14 cellular contexts compared by ENCODE assay signal in genomic region chr15:95799286-95800187, GRCh38.
DNase-seq lines count a peak whose midpoint lies in the region; TF ChIP-seq lines count a peak whose summit lies in the region.
"Had no signal": no experiment of that assay in that cellular context is flagged by ENCODE, and none has a peak within 500 bp of the region (broad histone marks: within the 10 kb centered on the region; RNA-seq: fewer than 3 reads in every experiment).

No MANE protein-coding gene starts in this region.

- H3K4me1 ChIP-seq in mammary epithelial cell (ENCODE audit: insufficient read depth, low read length), result peaks cover 9% of the 10 kb centered on the region

- H3K9me3 ChIP-seq in mammary epithelial cell (replicated peaks; ENCODE audit: insufficient read depth, low read length) (no peaks in the 10 kb centered on the region), WERI-Rb-1 (ENCODE audit: severe bottlenecking) (no peaks in the 10 kb centered on the region)
- H3K9me3 ChIP-seq: thoracic aorta had no signal

- dilution Hi-C loops in mammary epithelial cell (cut with HindIII; ENCODE audit: low sequenced_read_pairs), result no loop called here

- CTCF ChIA-PET in mammary epithelial cell (lab: Charles Lee; ENCODE audit: low non-redundant PET), result interaction anchor here (0.6 kb wide), 1 partner anchor 555 kb away, joined by 3 read pairs; no protein-coding TSS in a partner anchor

- WGBS in mammary epithelial cell (ENCODE audit: low coverage, missing lambda C conversion rate), result 84% methylated on average over 12 of the region's 12 CpGs

- BruUV-seq in mammary epithelial cell (replicated peaks; lab: Mats Ljungman, UMichigan), result no TSS peak

- TF ChIP-seq CTCF in AG09319 (IDR thresholded peaks at IDR 0.05; ENCODE audit: low read depth, low read length) (no peak), mammary epithelial cell (conservative IDR thresholded peaks at IDR 0.05 in 1 of 2, IDR thresholded peaks at IDR 0.05 in 1 of 2; ENCODE audit: extremely low read depth in 1 of 2, insufficient read depth in 1 of 2, low read depth in 1 of 2, low read length in 2 of 2) (no peak), WERI-Rb-1 (IDR thresholded peaks at IDR 0.05; ENCODE audit: low read depth, low read length) (no peak)

- no peaks in the 10 kb centered on the region for H3K79me2 ChIP-seq in mammary epithelial cell (ENCODE audit: insufficient read depth, low read length)

- DNase-seq in AG09319 (ENCODE audit: extremely low read depth, low read depth), result peak; percentile 32
- peak; percentile 83 for DNase-seq in HT1080 (ENCODE audit: low read depth)
- peak; percentile 87 for DNase-seq in mammary epithelial cell
- peak; percentile 97 for DNase-seq in kidney tubule cell (ENCODE audit: low spot score)
- DNase-seq in stimulated activated CD4-positive, alpha-beta T cell treated with anti-CD3 and anti-CD28 coated beads, Interleukin-4, amount 100 ng/mL, for 4 hours, result no peak
- no peak for DNase-seq in WERI-Rb-1
- DNase-seq in NCI-H1092 treated with DMSO at 0.1 percent for 48 hours (lab: John Stamatoyannopoulos, UW), result no peak
- no peak for DNase-seq in OCI-M2 (lab: John Stamatoyannopoulos, UW; ENCODE audit: unreplicated experiment)
- DNase-seq: activated T-cell treated with anti-CD3 and anti-CD28 coated beads for 4 hours; Calu3; caudate nucleus; NCI-H1092; stimulated activated CD4-positive, alpha-beta T cell treated with anti-CD3 and anti-CD28 coated beads, Interleukin-4, amount 100 ng/mL, for 24 hours had no signal

- H3K27ac ChIP-seq in mammary epithelial cell (ENCODE audit: insufficient read depth, low read depth, low read length) (peak overlapping the region; percentile 17), WERI-Rb-1 (no peak overlapping the region)
- H3K27ac ChIP-seq: thoracic aorta had no signal

- H3K4me3 ChIP-seq in mammary epithelial cell (replicated peaks in 1 of 3; ENCODE audit: insufficient read depth in 1 of 3, low read depth in 2 of 3, low read length in 3 of 3) (no peak overlapping the region), WERI-Rb-1 (ENCODE audit: low read depth, low read length) (no peak overlapping the region)
- H3K4me3 ChIP-seq: thoracic aorta had no signal

- H3K9ac ChIP-seq in mammary epithelial cell (ENCODE audit: insufficient read depth, low read length), result no peak overlapping the region

- in situ Hi-C loops in mammary epithelial cell (cut with MboI; ENCODE audit: low sequenced_read_pairs in 2 of 2), result no loop called here

- H3K4me2 ChIP-seq in mammary epithelial cell (ENCODE audit: insufficient read depth, low read depth, low read length), result no peak overlapping the region

- H3K27me3 ChIP-seq in mammary epithelial cell (ENCODE audit: insufficient read depth, low read length) (no peaks in the 10 kb centered on the region), WERI-Rb-1 (ENCODE audit: insufficient read depth, low read depth, severe bottlenecking) (peaks cover 3% of the 10 kb centered on the region)

- H2AFZ ChIP-seq in mammary epithelial cell (ENCODE audit: low read depth, low read length), result no peak overlapping the region

- H3K36me3 ChIP-seq in mammary epithelial cell (ENCODE audit: insufficient read depth, low read length) (no peaks in the 10 kb centered on the region), WERI-Rb-1 (no peaks in the 10 kb centered on the region)
- H3K36me3 ChIP-seq: thoracic aorta had no signal

- H4K20me1 ChIP-seq in mammary epithelial cell (ENCODE audit: insufficient read depth, low read length), result no peaks in the 10 kb centered on the region

- intact Hi-C loops in mammary epithelial cell (cut with micrococcal nuclease), result no loop called here

Comparison
In these comparisons a context has a peak if more than half of its experiments do, and no peak if none do; other contexts are left out.
1. DNase-seq: peak in AG09319 (single experiment), HT1080 (single experiment), mammary epithelial cell (single experiment) and kidney tubule cell (single experiment); none in stimulated activated CD4-positive, alpha-beta T cell treated with anti-CD3 and anti-CD28 coated beads, Interleukin-4, amount 100 ng/mL, for 4 hours (0 of 2), WERI-Rb-1 (single experiment), NCI-H1092 treated with DMSO at 0.1 percent for 48 hours (single experiment) and OCI-M2 (single experiment).